In the genomic region with DNA sequence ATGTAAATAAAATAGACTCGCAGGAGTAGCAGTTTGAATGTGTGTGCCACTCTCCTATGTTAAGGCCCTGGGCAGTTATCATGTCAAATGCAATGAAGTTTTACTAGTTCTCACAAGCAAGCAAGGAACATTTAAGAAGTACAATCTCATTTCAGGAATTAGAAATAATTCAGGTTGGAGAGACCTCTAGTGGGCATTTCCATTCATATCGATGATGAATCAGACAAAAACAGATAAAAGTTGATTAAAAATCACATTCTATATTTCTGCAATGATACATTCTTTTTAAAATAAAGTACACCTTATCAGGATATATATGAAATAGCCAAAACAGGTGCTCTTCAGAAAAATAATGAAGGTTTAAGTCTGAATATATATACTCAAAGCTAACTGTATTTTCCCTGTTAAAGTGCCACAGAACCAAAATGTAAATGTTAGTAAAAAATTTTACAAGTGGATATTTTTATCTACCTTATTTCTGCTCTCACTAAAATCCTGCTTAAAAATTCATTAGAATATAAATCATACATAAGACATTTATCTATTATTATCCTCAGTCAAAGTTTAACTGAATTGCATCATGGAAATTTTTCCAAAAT, we compare ENCODE assay signal across 9 cellular contexts.
DNase-seq lines count a peak whose midpoint lies in the region; ATAC-seq and TF ChIP-seq lines count a peak whose summit lies in the region.
"Had no signal": no experiment of that assay in that cellular context is flagged by ENCODE, and none has a peak within 500 bp of the region (broad histone marks: within the 10 kb centered on the region; RNA-seq: fewer than 3 reads in every experiment).

No MANE protein-coding gene starts in this region.

- RAD21 ChIA-PET in HCT116 (lab: Charles Lee; ENCODE audit: low non-redundant PET in 1 of 2, low total read pairs in 2 of 2, uncharacterized antibody in 2 of 2, unreplicated experiment in 2 of 2), result no interaction called here

- no peaks in the 10 kb centered on the region for H3K9me3 ChIP-seq in HCT116 (ENCODE audit: control insufficient read depth in 1 of 2, insufficient read depth in 1 of 2, low read depth in 1 of 2, low read length in 2 of 2)
- no peaks in the 10 kb centered on the region for H3K9me3 ChIP-seq in RWPE2 (ENCODE audit: severe bottlenecking)
- H3K9me3 ChIP-seq in hepatocyte (ENCODE audit: low read depth), result no peaks in the 10 kb centered on the region
- H3K9me3 ChIP-seq in T-helper 17 cell (ENCODE audit: control insufficient read depth, low read length, poor library complexity, severe bottlenecking), result no peaks in the 10 kb centered on the region

- ATAC-seq in HCT116 (no peak), RWPE2 (ENCODE audit: low read depth) (no peak), HG02763 (IDR thresholded peaks at IDR 0.05; ENCODE audit: unreplicated experiment) (no peak), T-helper 17 cell (no peak), GM21786 (IDR thresholded peaks at IDR 0.05; ENCODE audit: unreplicated experiment) (no peak)
- ATAC-seq: activated naive CD8-positive, alpha-beta T cell treated with anti-CD3 and anti-CD28 coated beads, Interleukin-2, amount 50 U/mL, for 24 hours had no signal

- TF ChIP-seq POLR2A in HCT116 (IDR thresholded peaks at IDR 0.05; ENCODE audit: borderline replicate concordance, extremely low read depth, insufficient read depth, insufficient read length), result no peak

- no peak overlapping the region for H3K4me3 ChIP-seq in AG10803 (ENCODE audit: low read length)
- H3K4me3 ChIP-seq in HCT116 (replicated peaks in 1 of 2; ENCODE audit: low read depth in 1 of 2, low read length in 2 of 2), result no peak overlapping the region
- no peak overlapping the region for H3K4me3 ChIP-seq in RWPE2 (ENCODE audit: severe bottlenecking)
- H3K4me3 ChIP-seq in hepatocyte, result no peak overlapping the region

- no peak overlapping the region for H3K27ac Mint-ChIP-seq in T-helper 17 cell
- H3K27ac Mint-ChIP-seq: activated naive CD8-positive, alpha-beta T cell treated with anti-CD3 and anti-CD28 coated beads, Interleukin-2, amount 50 U/mL, for 24 hours had no signal

- CTCF ChIA-PET in HCT116 (lab: Charles Lee), result no interaction called here

- POLR2A ChIA-PET in HCT116 (lab: Charles Lee), result no interaction called here

- H3K27ac ChIP-seq in HCT116 (ENCODE audit: low read depth, low read length) (no peak overlapping the region), RWPE2 (ENCODE audit: poor library complexity, severe bottlenecking) (no peak overlapping the region), hepatocyte (no peak overlapping the region)

- no peak overlapping the region for H3K4me3 Mint-ChIP-seq in T-helper 17 cell
- H3K4me3 Mint-ChIP-seq: activated naive CD8-positive, alpha-beta T cell treated with anti-CD3 and anti-CD28 coated beads, Interleukin-2, amount 50 U/mL, for 24 hours had no signal

- no peak overlapping the region for H2AFZ ChIP-seq in HCT116 (ENCODE audit: low read depth, low read length, poor library complexity, severe bottlenecking)
- no peak overlapping the region for H2AFZ ChIP-seq in hepatocyte

- WGBS in hepatocyte (ENCODE audit: low lambda C conversion rate, missing lambda C conversion rate), result 32% methylated on average over 2 of the region's 2 CpGs

- no TSS peak for BruUV-seq in HCT116 (replicated peaks; lab: Mats Ljungman, UMichigan)

- no peaks in the 10 kb centered on the region for H3K36me3 ChIP-seq in HCT116 (ENCODE audit: control insufficient read depth in 1 of 2, insufficient read depth in 2 of 2, low read length in 2 of 2)
- no peaks in the 10 kb centered on the region for H3K36me3 ChIP-seq in RWPE2 (ENCODE audit: low read depth)
- no peaks in the 10 kb centered on the region for H3K36me3 ChIP-seq in hepatocyte (replicated peaks; ENCODE audit: insufficient read depth, low read depth)

- H3K79me2 ChIP-seq in HCT116 (ENCODE audit: insufficient read depth, low read length), result no peaks in the 10 kb centered on the region
- no peaks in the 10 kb centered on the region for H3K79me2 ChIP-seq in hepatocyte

- TF ChIP-seq RAD21 in HCT116 (IDR thresholded peaks at IDR 0.05; ENCODE audit: low read depth), result peak; percentile 26

- H3K9ac ChIP-seq in HCT116 (ENCODE audit: low read length), result no peak overlapping the region

- H3K4me2 ChIP-seq in HCT116 (ENCODE audit: low read length) (no peak overlapping the region), hepatocyte (no peak overlapping the region)

- no peaks in the 10 kb centered on the region for H3K9me2 ChIP-seq in HCT116 (ENCODE audit: insufficient read depth)
- no peaks in the 10 kb centered on the region for H3K9me2 ChIP-seq in hepatocyte (replicated peaks; ENCODE audit: insufficient read depth)

- H4K20me1 ChIP-seq in HCT116 (ENCODE audit: insufficient read depth) (no peaks in the 10 kb centered on the region), hepatocyte (ENCODE audit: insufficient read depth, poor library complexity, severe bottlenecking) (no peaks in the 10 kb centered on the region)

- H3K27me3 ChIP-seq in HCT116 (ENCODE audit: insufficient read depth, low read length), result no peaks in the 10 kb centered on the region
- no peaks in the 10 kb centered on the region for H3K27me3 ChIP-seq in RWPE2 (ENCODE audit: insufficient read depth, poor library complexity, severe bottlenecking)
- peaks cover 7% of the 10 kb centered on the region for H3K27me3 ChIP-seq in hepatocyte

- H3K27me3 Mint-ChIP-seq in T-helper 17 cell, result peaks cover 6% of the 10 kb centered on the region
- H3K27me3 Mint-ChIP-seq: activated naive CD8-positive, alpha-beta T cell treated with anti-CD3 and anti-CD28 coated beads, Interleukin-2, amount 50 U/mL, for 24 hours had no signal

- intact Hi-C loops in HCT116 (cut with micrococcal nuclease), result loop anchor here (2.0 to 5.0 kb wide), 2 partner anchors 1304 to 1663 kb away; no protein-coding TSS in a partner anchor

- H3K36me3 Mint-ChIP-seq in T-helper 17 cell (ENCODE audit: low read depth), result no peaks in the 10 kb centered on the region

- TF ChIP-seq CTCF in AG10803 (conservative IDR thresholded peaks at IDR 0.05; ENCODE audit: low read length) (peak; percentile 55), HCT116 (IDR thresholded peaks at IDR 0.05 in 2 of 3, conservative IDR thresholded peaks at IDR 0.05 in 1 of 3; ENCODE audit: borderline replicate concordance in 1 of 3, insufficient read depth in 1 of 3, low read depth in 2 of 3, low read length in 2 of 3) (peak in 2 of 3 experiments; percentile 26 to 49; a peak in 3 of 6 replicates), RWPE2 (IDR thresholded peaks at IDR 0.05; ENCODE audit: poor library complexity, severe bottlenecking) (peak; percentile 59), hepatocyte (IDR thresholded peaks at IDR 0.05; ENCODE audit: poor library complexity) (peak; percentile 65)

- peak; percentile 13 for DNase-seq in AG10803 (ENCODE audit: low read depth)
- no peak for DNase-seq in HCT116 (ENCODE audit: low read depth, low spot score)
- DNase-seq in RWPE2 (ENCODE audit: low spot score), result no peak
- DNase-seq in hepatocyte (ENCODE audit: low spot score), result peak; percentile 22
- DNase-seq in NCI-H1694 treated with DMSO at 0.1 percent for 48 hours (lab: John Stamatoyannopoulos, UW), result no peak
- no peak for DNase-seq in T-helper 17 cell
- DNase-seq: activated naive CD8-positive, alpha-beta T cell treated with anti-CD3 and anti-CD28 coated beads, Interleukin-2, amount 50 U/mL, for 24 hours had no signal

- no peaks in the 10 kb centered on the region for H3K4me1 ChIP-seq in HCT116 (ENCODE audit: control insufficient read depth in 1 of 2, insufficient read depth in 2 of 2, low read length in 2 of 2)
- H3K4me1 ChIP-seq in RWPE2 (ENCODE audit: insufficient read depth, poor library complexity, severe bottlenecking), result no peaks in the 10 kb centered on the region
- no peaks in the 10 kb centered on the region for H3K4me1 ChIP-seq in hepatocyte (ENCODE audit: insufficient read depth)

- no peaks in the 10 kb centered on the region for H3K4me1 Mint-ChIP-seq in T-helper 17 cell
- H3K4me1 Mint-ChIP-seq: activated naive CD8-positive, alpha-beta T cell treated with anti-CD3 and anti-CD28 coated beads, Interleukin-2, amount 50 U/mL, for 24 hours had no signal

TF ChIP-seq in HCT116, 20 proteins besides CTCF, POLR2A, EP300 and RAD21:
- TF ChIP-seq FOSL1 (IDR thresholded peaks at IDR 0.05; ENCODE audit: low read depth), result no peak
- TF ChIP-seq TCF7L2 (IDR thresholded peaks at IDR 0.05; ENCODE audit: borderline replicate concordance, extremely low read depth, insufficient read depth, insufficient read length), result no peak
- TF ChIP-seq CBX3 (IDR thresholded peaks at IDR 0.05; ENCODE audit: low read depth), result no peak
- no peak for TF ChIP-seq POLR2AphosphoS5 (IDR thresholded peaks at IDR 0.05; ENCODE audit: low read depth, low read length)
- no peak for TF ChIP-seq JUND (IDR thresholded peaks at IDR 0.05)
- TF ChIP-seq ELF1 (IDR thresholded peaks at IDR 0.05; ENCODE audit: borderline replicate concordance, low read depth), result no peak
- no peak for TF ChIP-seq REST (IDR thresholded peaks at IDR 0.05; ENCODE audit: low read depth)

Comparison
In these comparisons a context has a peak if more than half of its experiments do, and no peak if none do; other contexts are left out.
1. DNase-seq: peak in AG10803 (single experiment) and hepatocyte (single experiment); none in HCT116 (single experiment), RWPE2 (single experiment), NCI-H1694 treated with DMSO at 0.1 percent for 48 hours (single experiment) and T-helper 17 cell (0 of 3).
2. Peak in every context shown above with its lines, with median percentiles within 50 percentile points of each other: CTCF ChIP-seq.